Comparison of ENCODE assay signal across 19 cellular contexts in the genomic region with DNA sequence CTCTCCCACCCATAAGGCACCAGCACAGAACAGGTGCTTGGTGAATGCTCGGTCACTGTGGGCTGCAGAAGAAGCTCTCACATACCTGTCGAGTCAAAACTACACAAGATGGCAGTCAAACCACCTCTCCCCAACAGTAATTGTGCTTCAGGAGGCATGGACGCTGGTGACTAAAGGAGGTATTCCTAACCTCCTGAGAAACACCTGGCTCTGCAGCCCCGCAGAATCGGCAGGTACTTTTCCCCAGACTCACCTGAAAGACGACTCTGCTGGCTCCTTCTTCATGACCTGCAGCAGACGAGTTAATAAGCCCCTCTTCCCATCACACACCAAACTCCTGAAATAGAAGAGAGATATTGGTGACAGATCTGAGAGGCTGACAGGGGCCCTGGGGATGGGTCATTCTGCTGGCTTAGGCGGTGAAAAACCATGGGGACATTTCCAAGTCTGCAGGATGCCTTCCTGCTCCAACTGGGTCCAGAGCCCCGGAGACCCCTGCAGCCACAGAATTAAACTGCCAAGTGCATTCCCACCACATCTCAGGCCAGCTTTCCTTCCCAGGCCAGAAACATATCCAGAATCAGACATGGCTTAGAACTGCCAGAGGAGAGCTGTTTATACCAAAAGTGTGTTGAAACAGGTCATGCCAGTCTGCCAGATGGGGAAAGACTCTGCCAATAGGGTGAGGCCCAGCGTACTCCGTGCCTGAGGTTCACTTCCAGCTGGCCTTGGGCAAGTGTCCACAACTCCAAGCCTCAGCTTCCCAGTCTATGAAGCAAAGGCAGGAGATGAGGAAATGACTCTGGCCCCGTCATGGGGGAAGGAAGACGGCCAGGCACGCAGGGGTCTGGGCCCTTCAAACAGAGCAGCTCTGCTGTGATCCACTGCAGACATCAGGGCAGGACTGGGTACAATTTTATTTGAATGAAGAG. TPM values are rescaled to one million over a fixed set of nuclear protein-coding genes. Genes with fewer than 3 reads are reported as not detected.
DNase-seq lines count a peak whose midpoint lies in the region; ATAC-seq, FAIRE-seq and TF ChIP-seq lines count a peak whose summit lies in the region.
"Had no signal": no experiment of that assay in that cellular context is flagged by ENCODE, and none has a peak within 500 bp of the region (broad histone marks: within the 10 kb centered on the region; RNA-seq: fewer than 3 reads in every experiment).

No MANE protein-coding gene starts in this region.

- ATAC-seq in HepG2, result no peak
- no peak for ATAC-seq in GM21360 (IDR thresholded peaks at IDR 0.05; ENCODE audit: unreplicated experiment)

- no peak overlapping the region for H2AFZ ChIP-seq in HepG2 (ENCODE audit: low read length)

- no peak for TF ChIP-seq POLR2A in HepG2 (IDR thresholded peaks at IDR 0.05; ENCODE audit: insufficient read depth in 1 of 2, low read depth in 2 of 2, low read length in 2 of 2)
- TF ChIP-seq POLR2A in stomach (IDR thresholded peaks at IDR 0.05), result no peak

- H3K27me3 Mint-ChIP-seq in endodermal cell (ENCODE audit: insufficient read depth), result no peaks in the 10 kb centered on the region
- H3K27me3 Mint-ChIP-seq: activated naive CD8-positive, alpha-beta T cell; CD4-positive, alpha-beta T cell had no signal

- H3K4me2 ChIP-seq in HepG2 (ENCODE audit: low read depth, low read length), result no peak overlapping the region

- no TSS peak for BruUV-seq in HepG2 (replicated peaks; lab: Mats Ljungman, UMichigan)

- H3K79me2 ChIP-seq in HepG2 (ENCODE audit: insufficient read depth, low read length), result no peaks in the 10 kb centered on the region

- no peaks in the 10 kb centered on the region for H3K9me3 Mint-ChIP-seq in endodermal cell
- H3K9me3 Mint-ChIP-seq: CD4-positive, alpha-beta T cell had no signal

- H3K4me1 ChIP-seq in endodermal cell (ENCODE audit: control insufficient read depth, insufficient read depth, low read length) (no peaks in the 10 kb centered on the region), HepG2 (ENCODE audit: insufficient read depth, low read length) (no peaks in the 10 kb centered on the region), stomach (peaks cover 0 to 14% (median 0%) of the 10 kb centered on the region in 4 donors)

- FAIRE-seq in HepG2 (lab: Jason Lieb, UNC), result no peak

- no peak for TF ChIP-seq EP300 in HepG2 (IDR thresholded peaks at IDR 0.05; ENCODE audit: low read depth in 2 of 2, low read length in 2 of 2)
- TF ChIP-seq EP300 in HepG2 (CRISPR knock-in tag; IDR thresholded peaks at IDR 0.05; ENCODE audit: borderline replicate concordance), result no peak
- no peak for TF ChIP-seq EP300 in stomach (IDR thresholded peaks at IDR 0.05)

- in situ Hi-C loops in HepG2 (cut with HindIII; ENCODE audit: extremely low pct_ligation_motif_present, low pct_unique_long_range_greater_than_20kb), result no loop called here

- H3K4me3 ChIP-seq in endodermal cell (ENCODE audit: low read length) (no peak overlapping the region), HepG2 (replicated peaks in 1 of 3; ENCODE audit: insufficient read depth in 1 of 3, low read depth in 2 of 3, low read length in 3 of 3) (no peak overlapping the region), stomach (no peak overlapping the region)
- H3K4me3 ChIP-seq: heart left ventricle had no signal

- H3K9ac ChIP-seq in endodermal cell (ENCODE audit: extremely low read depth, low read length, poor library complexity, severe bottlenecking) (no peak overlapping the region), HepG2 (ENCODE audit: insufficient read depth, low read depth, low read length) (no peak overlapping the region)

- H3K36me3 ChIP-seq in endodermal cell (ENCODE audit: control insufficient read depth, insufficient read depth, low read length) (peaks cover 89% of the 10 kb centered on the region), HepG2 (replicated peaks in 1 of 2; ENCODE audit: control insufficient read depth in 1 of 2, insufficient read depth in 2 of 2, low read length in 2 of 2) (peaks cover 84 to 98% of the 10 kb centered on the region in 2 experiments), stomach (peaks cover 92 to 100% (median 100%) of the 10 kb centered on the region in 4 donors)

- TF ChIP-seq RAD21 in HepG2 (CRISPR knock-in tag; IDR thresholded peaks at IDR 0.05), result no peak

- H3K36me3 Mint-ChIP-seq in endodermal cell (ENCODE audit: low read depth), result peaks cover 94% of the 10 kb centered on the region

- CTCF ChIA-PET in HepG2 (lab: Yijun Ruan, JAX; ENCODE audit: low intra/inter-chr PET ratio, low total read pairs), result no interaction called here

- no peak overlapping the region for H3K27ac Mint-ChIP-seq in endodermal cell
- H3K27ac Mint-ChIP-seq: activated naive CD8-positive, alpha-beta T cell; CD4-positive, alpha-beta T cell had no signal

- H3K9me3 ChIP-seq in endodermal cell (ENCODE audit: control insufficient read depth, low read length) (no peaks in the 10 kb centered on the region), HepG2 (ENCODE audit: low read length) (no peaks in the 10 kb centered on the region), stomach (no peaks in the 10 kb centered on the region)
- H3K9me3 ChIP-seq: heart left ventricle, neutrophil had no signal

- H3K27me3 ChIP-seq in endodermal cell (ENCODE audit: control insufficient read depth, insufficient read depth, low read length, poor library complexity, severe bottlenecking) (no peaks in the 10 kb centered on the region), HepG2 (ENCODE audit: control insufficient read depth in 1 of 2, insufficient read depth in 2 of 2, low read length in 2 of 2) (no peaks in the 10 kb centered on the region), stomach (no peaks in the 10 kb centered on the region)
- H3K27me3 ChIP-seq: heart left ventricle, neutrophil had no signal

- no peaks in the 10 kb centered on the region; the same call in 1 of the 2 replicates for H4K20me1 ChIP-seq in HepG2 (ENCODE audit: insufficient read depth, low read length)

- no peaks in the 10 kb centered on the region for H3K4me1 Mint-ChIP-seq in endodermal cell

- POLR2A ChIA-PET in HepG2 (lab: Yijun Ruan, JAX), result no interaction called here

- no peak for TF ChIP-seq CTCF in endodermal cell (conservative IDR thresholded peaks at IDR 0.05)
- no peak for TF ChIP-seq CTCF in HepG2 (CRISPR knock-in tag; IDR thresholded peaks at IDR 0.05)
- no peak for TF ChIP-seq CTCF in stomach (IDR thresholded peaks at IDR 0.05)

- DNase-seq in GM04503 (ENCODE audit: low read depth) (peak; percentile 45), endodermal cell (peak; percentile 20), HepG2 (ENCODE audit: low spot score) (no peak), stomach (peak; percentile 65), T-helper 9 cell (no peak), ecto neural progenitor cell (ENCODE audit: low spot score) (no peak), ureter (ENCODE audit: low spot score) (no peak)
- DNase-seq: KG1; mammary epithelial cell; NCI-H1694 treated with DMSO at 0.1 percent for 48 hours; NCI-H69; SHP77; stimulated activated CD4-positive, alpha-beta T cell treated with anti-CD3 and anti-CD28 coated beads, Interleukin-1b, Interleukin-23, amount 100 ng/mL, for 48 hours had no signal

- no peak overlapping the region for H3K27ac ChIP-seq in endodermal cell (ENCODE audit: low read depth, low read length)
- H3K27ac ChIP-seq in HepG2 (ENCODE audit: extremely low read length, insufficient read depth, low read length), result no peak overlapping the region
- no peak overlapping the region for H3K27ac ChIP-seq in stomach
- H3K27ac ChIP-seq: heart left ventricle, neutrophil had no signal

- WGBS in endodermal cell (ENCODE audit: insufficient coverage in 1 of 2, insufficient read length in 1 of 2), 2 experiments, result 92 to 94% methylated on average over 9 to 13 of the region's 14 CpGs
- 95% methylated on average over 14 of the region's 14 CpGs for WGBS in HepG2 (ENCODE audit: low lambda C conversion rate)
- WGBS in stomach, 5 donors, result 83 to 90% (median 86%) methylated on average over 14 of the region's 14 CpGs

- H3K4me3 Mint-ChIP-seq in endodermal cell, result no peak overlapping the region
- H3K4me3 Mint-ChIP-seq: activated naive CD8-positive, alpha-beta T cell; CD4-positive, alpha-beta T cell had no signal

- intact Hi-C loops in HepG2 (cut with micrococcal nuclease; ENCODE audit: unreplicated experiment) (no loop called here), stomach (cut with DNase I; ENCODE audit: low total_unique reads) (no loop called here)

RNA-seq across cellular contexts. Expression of gene MYH7B, which starts 53.0 kb away (rescaled TPM):
- total RNA-seq in endodermal cell, result under 1 TPM; 0.37 to 0.49 TPM
- polyA plus RNA-seq in endodermal cell (2013, experiment 1 of 2), result 0.78 TPM
- polyA plus RNA-seq in endodermal cell (2013, experiment 2 of 2), result 0.62 TPM
- 0.18 and 0.20 TPM in 2 replicates for total RNA-seq in HepG2 (2016; rRNA removed; fragmentation: Illumina TruSeq; extraction: Trizol)
- total RNA-seq in HepG2 (2016; cell fraction: cytosol; rRNA removed; fragmentation: Illumina TruSeq; extraction: Trizol; ENCODE audit: low read depth), result 0.20 TPM in 1 of 2 replicates, not detected in the other
- 0.19 TPM in 1 of 2 replicates, not detected in the other for total RNA-seq in HepG2 (2016; cell fraction: insoluble cytoplasmic fraction; rRNA removed; fragmentation: Illumina TruSeq; extraction: Trizol)
- 0.14 and 0.25 TPM in 2 replicates for total RNA-seq in HepG2 (2016; cell fraction: membrane; rRNA removed; fragmentation: Illumina TruSeq; extraction: Trizol)
- 0.50 and 0.93 TPM in 2 replicates for total RNA-seq in HepG2 (2016; cell fraction: nucleus; rRNA removed; fragmentation: Illumina TruSeq; extraction: Trizol)
- 0.05 and 0.17 TPM in 2 replicates for polyA plus RNA-seq in HepG2 (2011; rRNA removed)
- polyA plus RNA-seq in HepG2 (2011; cell fraction: cytosol; rRNA removed), result 0.03 and 0.04 TPM in 2 replicates
- polyA plus RNA-seq in HepG2 (2011; cell fraction: nucleus; rRNA removed), result 0.80 and 0.90 TPM in 2 replicates
- 0.51 and 0.55 TPM in 2 replicates for polyA plus RNA-seq in HepG2 (2012)
- polyA plus RNA-seq in HepG2 (2016; cell fraction: cytosol; fragmentation: Illumina TruSeq; extraction: Trizol; ENCODE audit: low read depth), result 0.02 and 0.24 TPM in 2 replicates
- polyA plus RNA-seq in HepG2 (2016; cell fraction: insoluble cytoplasmic fraction; fragmentation: Illumina TruSeq; extraction: Trizol; ENCODE audit: low read depth), result 0.23 and 0.37 TPM in 2 replicates
- polyA plus RNA-seq in HepG2 (2016; cell fraction: membrane; fragmentation: Illumina TruSeq; extraction: Trizol; ENCODE audit: low read depth), result 0.21 and 0.32 TPM in 2 replicates
- polyA plus RNA-seq in HepG2 (2016; cell fraction: nucleus; fragmentation: Illumina TruSeq; extraction: Trizol; ENCODE audit: insufficient read depth, low read depth), result 0.96 and 2.1 TPM in 2 replicates
- 0.09 TPM in 1 of 2 replicates, not detected in the other for polyA minus RNA-seq in HepG2 (2011; rRNA and poly(A)+ RNA removed; ENCODE audit: low replicate concordance)
- not detected in 2 replicates for polyA minus RNA-seq in HepG2 (2011; cell fraction: cytosol; rRNA and poly(A)+ RNA removed)
- 0.13 and 0.50 TPM in 2 replicates for polyA minus RNA-seq in HepG2 (2011; cell fraction: nucleus; rRNA and poly(A)+ RNA removed)
- 1 to 10 TPM in 1 of 5 donors, under 1 TPM in 2, not detected in 2; 0.45 to 1.5 (median 0.58) TPM for total RNA-seq in stomach
- under 1 TPM; 0.15 to 0.68 (median 0.60) TPM for polyA plus RNA-seq in stomach
- 1.4 TPM for total RNA-seq in ureter
- total RNA-seq: dermis microvascular lymphatic vessel endothelial cell had no signal

RNA-seq across cellular contexts. Expression of gene GSS, which starts 53.1 kb away (rescaled TPM):
- total RNA-seq in endodermal cell (10 to 100 TPM; 60.8 to 71.3 TPM), HepG2 (2016; rRNA removed; fragmentation: Illumina TruSeq; extraction: Trizol) (102 and 107 TPM in 2 replicates), stomach (100 to 1,000 TPM in 1 of 5 donors, 10 to 100 TPM in 4; 18.1 to 199 (median 54.6) TPM), ureter (56.6 TPM)
- polyA plus RNA-seq in endodermal cell (2013, experiment 1 of 2), result 43.8 TPM
- 41.5 TPM for polyA plus RNA-seq in endodermal cell (2013, experiment 2 of 2)
- total RNA-seq in HepG2 (2016; cell fraction: cytosol; rRNA removed; fragmentation: Illumina TruSeq; extraction: Trizol; ENCODE audit: low read depth), result 24.0 and 24.9 TPM in 2 replicates
- total RNA-seq in HepG2 (2016; cell fraction: insoluble cytoplasmic fraction; rRNA removed; fragmentation: Illumina TruSeq; extraction: Trizol), result 101 and 108 TPM in 2 replicates
- 34.7 and 36.9 TPM in 2 replicates for total RNA-seq in HepG2 (2016; cell fraction: membrane; rRNA removed; fragmentation: Illumina TruSeq; extraction: Trizol)
- total RNA-seq in HepG2 (2016; cell fraction: nucleus; rRNA removed; fragmentation: Illumina TruSeq; extraction: Trizol), result 65.3 and 66.8 TPM in 2 replicates
- polyA plus RNA-seq in HepG2 (2011; rRNA removed) (74.1 and 80.1 TPM in 2 replicates), stomach (10 to 100 TPM; 41.5 to 45.8 (median 41.6) TPM)
- 61.4 and 72.0 TPM in 2 replicates for polyA plus RNA-seq in HepG2 (2011; cell fraction: cytosol; rRNA removed)
- polyA plus RNA-seq in HepG2 (2011; cell fraction: nucleus; rRNA removed), result 134 and 148 TPM in 2 replicates
- 34.1 and 41.6 TPM in 2 replicates for polyA plus RNA-seq in HepG2 (2012)
- 19.2 and 19.4 TPM in 2 replicates for polyA plus RNA-seq in HepG2 (2016; cell fraction: cytosol; fragmentation: Illumina TruSeq; extraction: Trizol; ENCODE audit: low read depth)
- polyA plus RNA-seq in HepG2 (2016; cell fraction: insoluble cytoplasmic fraction; fragmentation: Illumina TruSeq; extraction: Trizol; ENCODE audit: low read depth), result 102 and 104 TPM in 2 replicates
- polyA plus RNA-seq in HepG2 (2016; cell fraction: membrane; fragmentation: Illumina TruSeq; extraction: Trizol; ENCODE audit: low read depth), result 24.4 and 27.0 TPM in 2 replicates
- polyA plus RNA-seq in HepG2 (2016; cell fraction: nucleus; fragmentation: Illumina TruSeq; extraction: Trizol; ENCODE audit: insufficient read depth, low read depth), result 106 and 116 TPM in 2 replicates
- polyA minus RNA-seq in HepG2 (2011; rRNA and poly(A)+ RNA removed; ENCODE audit: low replicate concordance), result 86.0 and 125 TPM in 2 replicates
- 23.0 and 28.1 TPM in 2 replicates for polyA minus RNA-seq in HepG2 (2011; cell fraction: cytosol; rRNA and poly(A)+ RNA removed)
- 65.4 and 67.3 TPM in 2 replicates for polyA minus RNA-seq in HepG2 (2011; cell fraction: nucleus; rRNA and poly(A)+ RNA removed)

Comparison
In these comparisons a context has a peak if more than half of its experiments do, and no peak if none do; other contexts are left out.
1. DNase-seq: peak in GM04503 (single experiment), endodermal cell (single experiment) and stomach (single experiment); none in HepG2 (single experiment), T-helper 9 cell (single experiment), ecto neural progenitor cell (single experiment) and ureter (single experiment).